Comparison of ENCODE assay signal across 8 cellular contexts in genomic region chr3:127546970-127547733, GRCh38. TPM values are rescaled to one million over a fixed set of nuclear protein-coding genes. Genes with fewer than 3 reads are reported as not detected.
A peak's percentile ranks its signal among the peaks of the same experiment; 100 is the strongest.
DNase-seq lines count a peak whose midpoint lies in the region; ATAC-seq lines count a peak whose summit lies in the region.

No MANE protein-coding gene starts in this region.

- no peaks in the 10 kb centered on the region for H3K9me3 ChIP-seq in mesodermal cell (ENCODE audit: control insufficient read depth, low read length)

- H3K36me3 ChIP-seq in mesodermal cell (ENCODE audit: control insufficient read depth, insufficient read depth, low read length) (no peaks in the 10 kb centered on the region), urinary bladder (ENCODE audit: insufficient read depth) (no peaks in the 10 kb centered on the region)

- no peak for DNase-seq in activated T-cell treated with anti-CD3 and anti-CD28 coated beads, Interleukin-2, amount 50 U/mL, for 72 hours
- DNase-seq in activated T-cell treated with anti-CD3 and anti-CD28 coated beads for 4 hours (no peak), ecto neural progenitor cell (ENCODE audit: low spot score) (peak; percentile 68), NCI-H510A (lab: John Stamatoyannopoulos, UW) (no peak), NCI-H1092 treated with DMSO at 0.1 percent for 48 hours (lab: John Stamatoyannopoulos, UW) (no peak)

- H3K27ac ChIP-seq in mesodermal cell (ENCODE audit: low read depth, low read length, severe bottlenecking) (no peak overlapping the region), urinary bladder (ENCODE audit: low read depth) (no peak overlapping the region)

- no peak overlapping the region for H3K27ac Mint-ChIP-seq in activated T-cell treated with anti-CD3 and anti-CD28 coated beads, Interleukin-2, amount 50 U/mL, for 72 hours

- H3K4me3 Mint-ChIP-seq in activated T-cell treated with anti-CD3 and anti-CD28 coated beads, Interleukin-2, amount 50 U/mL, for 72 hours, result peak overlapping the region; percentile 66 to 74

- H3K9me3 Mint-ChIP-seq in activated T-cell treated with anti-CD3 and anti-CD28 coated beads, Interleukin-2, amount 50 U/mL, for 72 hours, result no peaks in the 10 kb centered on the region

- peaks cover 14% of the 10 kb centered on the region for H3K4me1 Mint-ChIP-seq in activated T-cell treated with anti-CD3 and anti-CD28 coated beads, Interleukin-2, amount 50 U/mL, for 72 hours (ENCODE audit: low read depth)

- H3K36me3 Mint-ChIP-seq in activated T-cell treated with anti-CD3 and anti-CD28 coated beads, Interleukin-2, amount 50 U/mL, for 72 hours (ENCODE audit: insufficient read depth in 2 of 2), result no peaks in the 10 kb centered on the region

- H3K27me3 Mint-ChIP-seq in activated T-cell treated with anti-CD3 and anti-CD28 coated beads, Interleukin-2, amount 50 U/mL, for 72 hours (ENCODE audit: low read depth), result peaks cover 10% of the 10 kb centered on the region

- H3K4me1 ChIP-seq in mesodermal cell (ENCODE audit: control insufficient read depth, insufficient read depth, low read length, poor library complexity, severe bottlenecking) (no peaks in the 10 kb centered on the region), urinary bladder (ENCODE audit: insufficient read depth) (no peaks in the 10 kb centered on the region)

- 9 to 10% methylated on average over 17 to 22 of the region's 24 CpGs for WGBS in mesodermal cell (ENCODE audit: insufficient coverage in 2 of 2), 2 experiments
- 19% methylated on average over 24 of the region's 24 CpGs for WGBS in urinary bladder

- peak in 1 of 2 donors; percentile 13 for ATAC-seq in activated T-cell treated with anti-CD3 and anti-CD28 coated beads, Interleukin-2, amount 50 U/mL, for 72 hours (replicated peaks in 1 of 2)
- ATAC-seq in HG02588 (IDR thresholded peaks at IDR 0.05; ENCODE audit: unreplicated experiment), result no peak

- peak overlapping the region; percentile 41 for H3K4me3 ChIP-seq in mesodermal cell (ENCODE audit: extremely low read depth, insufficient read depth, low read length, poor library complexity, severe bottlenecking)
- H3K4me3 ChIP-seq in urinary bladder (ENCODE audit: low read depth, low read length), result peak overlapping the region; percentile 53

RNA-seq across cellular contexts. Expression of gene TPRA1, which starts 43.4 kb away (rescaled TPM):
- total RNA-seq in activated T-cell treated with anti-CD3 and anti-CD28 coated beads, Interleukin-2, amount 50 U/mL, for 72 hours, result 10 to 100 TPM; 31.1 to 39.0 TPM
- 22.7 TPM for polyA plus RNA-seq in mesodermal cell (2013, experiment 1 of 2)
- 19.6 TPM for polyA plus RNA-seq in mesodermal cell (2013, experiment 2 of 2)
- total RNA-seq in urinary bladder, result 20.6 TPM
- 41.5 TPM for polyA plus RNA-seq in urinary bladder

RNA-seq across cellular contexts. Expression of gene MCM2, which starts 51.1 kb away (rescaled TPM):
- 100 to 1,000 TPM; 122 to 219 TPM for total RNA-seq in activated T-cell treated with anti-CD3 and anti-CD28 coated beads, Interleukin-2, amount 50 U/mL, for 72 hours
- 43.9 TPM for polyA plus RNA-seq in mesodermal cell (2013, experiment 1 of 2)
- polyA plus RNA-seq in mesodermal cell (2013, experiment 2 of 2), result 37.3 TPM
- total RNA-seq in urinary bladder, result 24.0 TPM
- polyA plus RNA-seq in urinary bladder, result 9.1 TPM
